In genomic region chr10:121975295-121976086, GRCh38 we compare ENCODE assay signal across 8 cellular contexts. TPM values are rescaled to one million over a fixed set of nuclear protein-coding genes. Genes with fewer than 3 reads are reported as not detected.
DNase-seq lines count a peak whose midpoint lies in the region; ATAC-seq and TF ChIP-seq lines count a peak whose summit lies in the region.

No MANE protein-coding gene starts in this region.

- H3K4me3 Mint-ChIP-seq in CD4-positive, alpha-beta T cell, result peak overlapping the region; percentile 82
- peak overlapping the region; percentile 67 for H3K4me3 Mint-ChIP-seq in activated CD4-positive, alpha-beta memory T cell treated with anti-CD3 and anti-CD28 coated beads for 36 hours
- peak overlapping the region; percentile 77 to 83 for H3K4me3 Mint-ChIP-seq in stimulated activated naive B cell treated with anti-CD40 and anti-IgM and Interleukin-4, amounts not matched to agents 10 μg/mL and 1 μg/mL and 100 μg/mL, for 72 hours

- no peaks in the 10 kb centered on the region for H3K27me3 Mint-ChIP-seq in CD4-positive, alpha-beta T cell
- no peaks in the 10 kb centered on the region for H3K27me3 Mint-ChIP-seq in activated CD4-positive, alpha-beta memory T cell treated with anti-CD3 and anti-CD28 coated beads for 36 hours
- H3K27me3 Mint-ChIP-seq in stimulated activated naive B cell treated with anti-CD40 and anti-IgM and Interleukin-4, amounts not matched to agents 10 μg/mL and 1 μg/mL and 100 μg/mL, for 72 hours, result no peaks in the 10 kb centered on the region

- peaks cover 24% of the 10 kb centered on the region for H3K36me3 Mint-ChIP-seq in CD4-positive, alpha-beta T cell (ENCODE audit: low read depth)
- peaks cover 16% of the 10 kb centered on the region for H3K36me3 Mint-ChIP-seq in activated CD4-positive, alpha-beta memory T cell treated with anti-CD3 and anti-CD28 coated beads for 36 hours
- peaks cover 12 to 24% of the 10 kb centered on the region in 2 donors for H3K36me3 Mint-ChIP-seq in stimulated activated naive B cell treated with anti-CD40 and anti-IgM and Interleukin-4, amounts not matched to agents 10 μg/mL and 1 μg/mL and 100 μg/mL, for 72 hours

- no peak overlapping the region for H3K27ac Mint-ChIP-seq in CD4-positive, alpha-beta T cell
- H3K27ac Mint-ChIP-seq in activated CD4-positive, alpha-beta memory T cell treated with anti-CD3 and anti-CD28 coated beads for 36 hours, result peak overlapping the region; percentile 67
- peak overlapping the region; percentile 67 for H3K27ac Mint-ChIP-seq in stimulated activated naive B cell treated with anti-CD40 and anti-IgM and Interleukin-4, amounts not matched to agents 10 μg/mL and 1 μg/mL and 100 μg/mL, for 72 hours

- H3K4me1 ChIP-seq in HEK293 (ENCODE audit: control insufficient read depth, insufficient read depth, low read length) (peaks cover 5% of the 10 kb centered on the region), hepatocyte (ENCODE audit: insufficient read depth) (peaks cover 14% of the 10 kb centered on the region)

- H3K9me3 Mint-ChIP-seq in CD4-positive, alpha-beta T cell, result no peaks in the 10 kb centered on the region
- peaks cover 4% of the 10 kb centered on the region for H3K9me3 Mint-ChIP-seq in activated CD4-positive, alpha-beta memory T cell treated with anti-CD3 and anti-CD28 coated beads for 36 hours
- peaks cover 0 to 2% of the 10 kb centered on the region in 2 donors for H3K9me3 Mint-ChIP-seq in stimulated activated naive B cell treated with anti-CD40 and anti-IgM and Interleukin-4, amounts not matched to agents 10 μg/mL and 1 μg/mL and 100 μg/mL, for 72 hours

- H4K20me1 ChIP-seq in hepatocyte (ENCODE audit: insufficient read depth, poor library complexity, severe bottlenecking), result peaks cover 2% of the 10 kb centered on the region

- no peaks in the 10 kb centered on the region for H3K27me3 ChIP-seq in CD4-positive, alpha-beta T cell (ENCODE audit: control insufficient read depth, insufficient read depth, low read length)
- H3K27me3 ChIP-seq in hepatocyte, result no peaks in the 10 kb centered on the region

- WGBS in hepatocyte (ENCODE audit: low lambda C conversion rate, missing lambda C conversion rate), result 51% methylated on average over 21 of the region's 21 CpGs

- no peaks in the 10 kb centered on the region for H3K9me2 ChIP-seq in hepatocyte (replicated peaks; ENCODE audit: insufficient read depth)

- peak; percentile 58 for TF ChIP-seq CTCF in CD4-positive, alpha-beta T cell (IDR thresholded peaks at IDR 0.05)
- TF ChIP-seq CTCF in HEK293 (tag by site-specific recombination; IDR thresholded peaks at IDR 0.05) (peak; percentile 31; the same call in 1 of the 2 replicates), hepatocyte (IDR thresholded peaks at IDR 0.05; ENCODE audit: poor library complexity) (peak; percentile 70)

- H3K4me1 Mint-ChIP-seq in CD4-positive, alpha-beta T cell (ENCODE audit: low read depth), result peaks cover 19% of the 10 kb centered on the region
- H3K4me1 Mint-ChIP-seq in activated CD4-positive, alpha-beta memory T cell treated with anti-CD3 and anti-CD28 coated beads for 36 hours (ENCODE audit: low read depth), result peaks cover 20% of the 10 kb centered on the region
- peaks cover 14 to 36% of the 10 kb centered on the region in 2 donors for H3K4me1 Mint-ChIP-seq in stimulated activated naive B cell treated with anti-CD40 and anti-IgM and Interleukin-4, amounts not matched to agents 10 μg/mL and 1 μg/mL and 100 μg/mL, for 72 hours

- H2AFZ ChIP-seq in hepatocyte, result peak overlapping the region; percentile 99

- DNase-seq in CD4-positive, alpha-beta T cell, result no peak
- DNase-seq in activated CD4-positive, alpha-beta memory T cell treated with anti-CD3 and anti-CD28 coated beads for 36 hours, result no peak
- DNase-seq in hepatocyte (ENCODE audit: low spot score) (no peak), SW 1271 (lab: John Stamatoyannopoulos, UW) (no peak), SHP77 treated with DMSO at 0.1 percent for 48 hours (lab: John Stamatoyannopoulos, UW) (no peak), NCI-H2196 treated with DMSO at 0.1 percent for 48 hours (lab: John Stamatoyannopoulos, UW; ENCODE audit: unreplicated experiment) (no peak)
- DNase-seq in stimulated activated naive B cell treated with anti-CD40 and anti-IgM and Interleukin-4, amounts not matched to agents 10 μg/mL and 1 μg/mL and 100 μg/mL, for 72 hours, result no peak

- ATAC-seq in CD4-positive, alpha-beta T cell (ENCODE audit: poor library complexity), result peak; percentile 6
- no peak for ATAC-seq in stimulated activated naive B cell treated with anti-CD40 and anti-IgM and Interleukin-4, amounts not matched to agents 10 μg/mL and 1 μg/mL and 100 μg/mL, for 72 hours (replicated peaks)

- peak overlapping the region; percentile 75 for H3K4me3 ChIP-seq in HEK293 (ENCODE audit: low read depth, low read length)
- peak overlapping the region; percentile 100 for H3K4me3 ChIP-seq in hepatocyte

- H3K36me3 ChIP-seq in HEK293 (ENCODE audit: control insufficient read depth in 2 of 2, insufficient read depth in 1 of 2, low read length in 2 of 2) (peaks cover 8 to 23% of the 10 kb centered on the region in 2 experiments), hepatocyte (replicated peaks; ENCODE audit: insufficient read depth, low read depth) (no peaks in the 10 kb centered on the region)

- H3K4me2 ChIP-seq in hepatocyte, result peak overlapping the region; percentile 97

- POLR2A ChIA-PET in CD4-positive, alpha-beta T cell (lab: Charles Lee), result interaction anchor here (2.4 kb wide), 1 partner anchor 47 kb away, joined by 9 read pairs; the partner anchor contains the start of gene ATE1
- POLR2A ChIA-PET in HEK293 (lab: Yijun Ruan, JAX), result interaction anchor here (0.5 to 2.4 kb wide), 3 partner anchors 9 to 52 kb away, joined by 3 to 8 read pairs (median 4); partner anchors contain the start of gene ATE1
- POLR2A ChIA-PET in activated CD4-positive, alpha-beta memory T cell treated with anti-CD3 and anti-CD28 coated beads for 36 hours (lab: Charles Lee), result no interaction called here

- peaks cover 29% of the 10 kb centered on the region for H3K79me2 ChIP-seq in hepatocyte

- intact Hi-C loops in CD4-positive, alpha-beta T cell (cut with DNase I, micrococcal nuclease), result loop anchor here in 1 of 2 experiments (1.0 to 10.0 kb wide), 3 partner anchors 47 to 1039 kb away; partner anchors contain the start of genes ATE1 and PLEKHA1
- intact Hi-C loops in activated CD4-positive, alpha-beta memory T cell treated with anti-CD3 and anti-CD28 coated beads for 36 hours (cut with micrococcal nuclease), result loop anchor here (1.0 kb wide), 1 partner anchor 47 kb away; the partner anchor contains the start of gene ATE1

- no peak overlapping the region for H3K27ac ChIP-seq in CD4-positive, alpha-beta T cell (ENCODE audit: low read depth, low read length)
- peak overlapping the region; percentile 99 for H3K27ac ChIP-seq in HEK293 (ENCODE audit: extremely low read depth, low read depth, low read length)
- peak overlapping the region; percentile 100 for H3K27ac ChIP-seq in hepatocyte

- no peaks in the 10 kb centered on the region for H3K9me3 ChIP-seq in CD4-positive, alpha-beta T cell (ENCODE audit: control insufficient read depth, low read length)
- H3K9me3 ChIP-seq in HEK293 (ENCODE audit: control insufficient read depth, insufficient read depth, low read depth, low read length), result no peaks in the 10 kb centered on the region
- no peaks in the 10 kb centered on the region for H3K9me3 ChIP-seq in hepatocyte (ENCODE audit: low read depth)

- CTCF ChIA-PET in CD4-positive, alpha-beta T cell (lab: Charles Lee), result no interaction called here
- CTCF ChIA-PET in HEK293 (lab: Yijun Ruan, JAX), result interaction anchor here (0.6 to 1.7 kb wide), 11 partner anchors 8 to 213 kb away, joined by 3 to 7 read pairs (median 4); no protein-coding TSS in a partner anchor
- CTCF ChIA-PET in activated CD4-positive, alpha-beta memory T cell treated with anti-CD3 and anti-CD28 coated beads for 36 hours (lab: Charles Lee), result interaction anchor here (0.6 to 2.4 kb wide), 4 partner anchors 8 to 448 kb away, joined by 3 to 10 read pairs (median 3); no protein-coding TSS in a partner anchor

TF ChIP-seq in HEK293, 187 proteins besides CTCF, POLR2A, EP300 and RAD21 (continues in another document):
- TF ChIP-seq ZNF132 (tag by site-specific recombination; IDR thresholded peaks at IDR 0.05; ENCODE audit: borderline replicate concordance) (no peak), ZNF555 (tag by site-specific recombination; conservative IDR thresholded peaks at IDR 0.05) (no peak), ZNF335 (tag by site-specific recombination; conservative IDR thresholded peaks at IDR 0.05) (peak; percentile 72), ZNF2 (tag by site-specific recombination; IDR thresholded peaks at IDR 0.05) (no peak), ZNF426 (tag by site-specific recombination; IDR thresholded peaks at IDR 0.05) (no peak), ZNF488 (tag by site-specific recombination; IDR thresholded peaks at IDR 0.05) (no peak), ZBTB20 (tag by site-specific recombination; IDR thresholded peaks at IDR 0.05) (peak; percentile 70), ZNF239 (tag by site-specific recombination; IDR thresholded peaks at IDR 0.05) (no peak), ZNF521 (tag by site-specific recombination; IDR thresholded peaks at IDR 0.05) (no peak), ZBTB17 (tag by site-specific recombination; IDR thresholded peaks at IDR 0.05) (0 out of 2 replicates have a peak, but pooled peaks have one; percentile 6), ZFP69B (tag by site-specific recombination; IDR thresholded peaks at IDR 0.05) (no peak), ZNF776 (tag by site-specific recombination; IDR thresholded peaks at IDR 0.05; ENCODE audit: borderline replicate concordance) (no peak), ZNF529 (tag by site-specific recombination; IDR thresholded peaks at IDR 0.05; ENCODE audit: insufficient replicate concordance) (no peak)

RNA-seq across cellular contexts. Expression of gene NSMCE4A, which starts 0.5 kb away (rescaled TPM):
- total RNA-seq in CD4-positive, alpha-beta T cell, result 10 to 100 TPM; 34.2 to 36.5 TPM
- total RNA-seq in activated CD4-positive, alpha-beta memory T cell treated with anti-CD3 and anti-CD28 coated beads for 36 hours, result 10 to 100 TPM; 50.8 to 53.9 TPM
- total RNA-seq in hepatocyte, result 57.9 and 67.6 TPM in 2 replicates
- 44.5 and 51.0 TPM in 2 replicates for polyA plus RNA-seq in hepatocyte

RNA-seq across cellular contexts. Expression of gene TACC2, which starts 13.5 kb away (rescaled TPM):
- total RNA-seq in CD4-positive, alpha-beta T cell, result not detected
- not detected for total RNA-seq in activated CD4-positive, alpha-beta memory T cell treated with anti-CD3 and anti-CD28 coated beads for 36 hours
- 20.0 and 24.1 TPM in 2 replicates for total RNA-seq in hepatocyte
- polyA plus RNA-seq in hepatocyte, result 34.6 and 35.7 TPM in 2 replicates

RNA-seq across cellular contexts. Expression of gene ATE1, which starts 47.7 kb away (rescaled TPM):
- 10 to 100 TPM; 18.5 to 20.9 TPM for total RNA-seq in CD4-positive, alpha-beta T cell
- total RNA-seq in activated CD4-positive, alpha-beta memory T cell treated with anti-CD3 and anti-CD28 coated beads for 36 hours, result 10 to 100 TPM; 19.4 to 23.1 TPM
- total RNA-seq in hepatocyte, result 41.7 and 48.9 TPM in 2 replicates
- 13.0 and 16.9 TPM in 2 replicates for polyA plus RNA-seq in hepatocyte

Comparison
In these comparisons a context has a peak if more than half of its experiments do, and no peak if none do; other contexts are left out.
1. RNA of gene TACC2, which starts 13.5 kb away (total RNA-seq): 20.0 to 24.1 TPM in hepatocyte; not detected in CD4-positive, alpha-beta T cell and not detected in activated CD4-positive, alpha-beta memory T cell treated with anti-CD3 and anti-CD28 coated beads for 36 hours; every median in the first group is over 10 times any median in the second.
2. Peak in every context shown above with its lines, with median percentiles within 50 percentile points of each other: H3K4me3 Mint-ChIP-seq and CTCF ChIP-seq.